27 cellular contexts compared by ENCODE assay signal in the genomic region with DNA sequence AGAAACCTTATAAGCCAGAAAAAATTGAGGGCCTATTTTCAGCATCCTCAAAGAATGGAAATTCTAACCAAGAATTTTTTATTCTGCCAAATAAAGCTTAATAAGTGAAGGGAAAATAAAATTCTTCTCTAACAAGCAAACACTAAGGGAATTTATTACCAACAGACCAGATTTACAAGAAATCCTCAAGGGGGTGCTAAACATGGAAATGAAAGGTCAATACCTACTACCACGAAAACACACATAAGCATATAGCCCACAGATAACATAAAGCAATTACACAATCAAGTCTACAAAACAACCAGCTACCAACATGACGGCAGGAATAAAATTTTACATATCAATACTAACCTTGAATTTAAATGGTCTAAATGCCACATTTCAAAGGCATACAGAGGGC.
DNase-seq lines count a peak whose midpoint lies in the region; ATAC-seq and TF ChIP-seq lines count a peak whose summit lies in the region.
"Had no signal": no experiment of that assay in that cellular context is flagged by ENCODE, and none has a peak within 500 bp of the region (broad histone marks: within the 10 kb centered on the region; RNA-seq: fewer than 3 reads in every experiment).

No MANE protein-coding gene starts in this region.

- H3K4me1 Mint-ChIP-seq in activated naive CD4-positive, alpha-beta T cell treated with anti-CD3 and anti-CD28 coated beads, Interleukin-2, amount 10 ng/mL, durations not matched to agents 7 days and 5 days = no peaks in the 10 kb centered on the region
- H3K4me1 Mint-ChIP-seq: immature natural killer cell, memory B cell had no signal

- H2AFZ ChIP-seq in Loucy (ENCODE audit: low read length) (no peak overlapping the region), GM23248 (no peak overlapping the region)

- H3K27me3 Mint-ChIP-seq in activated naive CD4-positive, alpha-beta T cell treated with anti-CD3 and anti-CD28 coated beads, Interleukin-2, amount 10 ng/mL, durations not matched to agents 7 days and 5 days = no peaks in the 10 kb centered on the region
- H3K27me3 Mint-ChIP-seq: activated CD8-positive, alpha-beta T cell treated with anti-CD3 and anti-CD28 coated beads for 36 hours; memory B cell had no signal

- TF ChIP-seq CTCF in Loucy (conservative IDR thresholded peaks at IDR 0.05; ENCODE audit: low read length) (peak; percentile 42), WERI-Rb-1 (IDR thresholded peaks at IDR 0.05; ENCODE audit: low read depth, low read length) (0 out of 2 replicates have a peak, but pooled peaks have one; percentile 6)

- CTCF ChIA-PET in activated naive CD4-positive, alpha-beta T cell treated with anti-CD3 and anti-CD28 coated beads, Interleukin-2, amount 10 ng/mL, durations not matched to agents 7 days and 5 days (lab: Charles Lee) = no interaction called here

- H3F3A ChIP-seq in Loucy (ENCODE audit: low read depth) = no peaks in the 10 kb centered on the region
- H3F3A ChIP-seq in GM23248 (ENCODE audit: insufficient read depth) = no peaks in the 10 kb centered on the region

- no peaks in the 10 kb centered on the region for H3K36me3 Mint-ChIP-seq in activated naive CD4-positive, alpha-beta T cell treated with anti-CD3 and anti-CD28 coated beads, Interleukin-2, amount 10 ng/mL, durations not matched to agents 7 days and 5 days
- H3K36me3 Mint-ChIP-seq: CD8-positive, alpha-beta T cell; memory B cell had no signal

- H3K27me3 ChIP-seq in Loucy (ENCODE audit: insufficient read depth, low read length, poor library complexity, severe bottlenecking) (no peaks in the 10 kb centered on the region), WERI-Rb-1 (ENCODE audit: insufficient read depth, low read depth, severe bottlenecking) (no peaks in the 10 kb centered on the region), GM23248 (replicated peaks; ENCODE audit: insufficient read depth) (no peaks in the 10 kb centered on the region)
- H3K27me3 ChIP-seq: gastrocnemius medialis, testis, uterus had no signal

- no peak overlapping the region for H3K4me3 Mint-ChIP-seq in activated naive CD4-positive, alpha-beta T cell treated with anti-CD3 and anti-CD28 coated beads, Interleukin-2, amount 10 ng/mL, durations not matched to agents 7 days and 5 days
- H3K4me3 Mint-ChIP-seq: activated CD8-positive, alpha-beta T cell treated with anti-CD3 and anti-CD28 coated beads for 36 hours; CD8-positive, alpha-beta T cell; immature natural killer cell; memory B cell had no signal

- in situ Hi-C loops in GM23248 (cut with MboI) = no loop called here

- WGBS in GM23248 (ENCODE audit: low coverage in 1 of 2, low lambda C conversion rate in 2 of 2, missing lambda C conversion rate in 2 of 2), 2 experiments = 37 to 49% methylated on average over 2 of the region's 2 CpGs

- H3K4me1 ChIP-seq in Loucy (ENCODE audit: insufficient read depth, low read length, poor library complexity, severe bottlenecking) = no peaks in the 10 kb centered on the region
- H3K4me1 ChIP-seq in GM23248 (ENCODE audit: insufficient read depth) = no peaks in the 10 kb centered on the region
- H3K4me1 ChIP-seq: gastrocnemius medialis, HAP-1, psoas muscle, testis, uterus had no signal

- H3K36me3 ChIP-seq in Loucy (ENCODE audit: insufficient read depth, low read length) (no peaks in the 10 kb centered on the region), WERI-Rb-1 (no peaks in the 10 kb centered on the region), GM23248 (ENCODE audit: low read depth) (no peaks in the 10 kb centered on the region)
- H3K36me3 ChIP-seq: gastrocnemius medialis, HAP-1, uterus had no signal

- H3K9ac ChIP-seq in Loucy (ENCODE audit: low read depth, low read length, poor library complexity, severe bottlenecking) (no peak overlapping the region), GM23248 (no peak overlapping the region)

- ATAC-seq in GM21723 (IDR thresholded peaks at IDR 0.05; ENCODE audit: unreplicated experiment) = no peak
- ATAC-seq: activated CD8-positive, alpha-beta T cell treated with anti-CD3 and anti-CD28 coated beads for 36 hours; CD8-positive, alpha-beta T cell; gastrocnemius medialis; left colon; psoas muscle had no signal

- H3K9me3 ChIP-seq in Loucy (ENCODE audit: insufficient read depth, low read depth, low read length) = no peaks in the 10 kb centered on the region
- no peaks in the 10 kb centered on the region for H3K9me3 ChIP-seq in WERI-Rb-1 (ENCODE audit: severe bottlenecking)
- H3K9me3 ChIP-seq in GM23248 (ENCODE audit: low read depth) = no peaks in the 10 kb centered on the region
- H3K9me3 ChIP-seq: gastrocnemius medialis, HAP-1, psoas muscle, testis, uterus had no signal

- H3K4me2 ChIP-seq in Loucy (ENCODE audit: low read depth, low read length, poor library complexity, severe bottlenecking) = no peak overlapping the region
- no peak overlapping the region for H3K4me2 ChIP-seq in GM23248 (ENCODE audit: unreplicated experiment)

- H3K27ac ChIP-seq in WERI-Rb-1 (no peak overlapping the region), GM23248 (no peak overlapping the region)
- H3K27ac ChIP-seq: gastrocnemius medialis, psoas muscle, testis, uterus had no signal

- no peaks in the 10 kb centered on the region for H3K9me2 ChIP-seq in Loucy (replicated peaks; ENCODE audit: low read depth, low read length)
- no peaks in the 10 kb centered on the region for H3K9me2 ChIP-seq in GM23248 (ENCODE audit: insufficient read depth)

- H3K4me3 ChIP-seq in Loucy (ENCODE audit: low read length, poor library complexity, severe bottlenecking) (no peak overlapping the region), WERI-Rb-1 (ENCODE audit: low read depth, low read length) (no peak overlapping the region), GM23248 (no peak overlapping the region)
- H3K4me3 ChIP-seq: gastrocnemius medialis, HAP-1, psoas muscle, testis, uterus had no signal

- H3K79me2 ChIP-seq in Loucy (ENCODE audit: insufficient read depth, low read length) (no peaks in the 10 kb centered on the region), GM23248 (ENCODE audit: insufficient read depth) (no peaks in the 10 kb centered on the region)

- H3K9me3 Mint-ChIP-seq in activated naive CD4-positive, alpha-beta T cell treated with anti-CD3 and anti-CD28 coated beads, Interleukin-2, amount 10 ng/mL, durations not matched to agents 7 days and 5 days = peaks cover 5% of the 10 kb centered on the region

- no peak overlapping the region for H3K27ac Mint-ChIP-seq in activated naive CD4-positive, alpha-beta T cell treated with anti-CD3 and anti-CD28 coated beads, Interleukin-2, amount 10 ng/mL, durations not matched to agents 7 days and 5 days
- H3K27ac Mint-ChIP-seq: activated CD8-positive, alpha-beta T cell treated with anti-CD3 and anti-CD28 coated beads for 36 hours; CD8-positive, alpha-beta T cell; immature natural killer cell; memory B cell had no signal

- H4K20me1 ChIP-seq in Loucy (ENCODE audit: insufficient read depth, low read length, poor library complexity, severe bottlenecking) = no peaks in the 10 kb centered on the region
- H4K20me1 ChIP-seq in GM23248 (ENCODE audit: insufficient read depth) = no peaks in the 10 kb centered on the region

- peak; percentile 12 for DNase-seq in DMS53 (lab: John Stamatoyannopoulos, UW)
- DNase-seq in DMS53 treated with DMSO at 0.1 percent for 48 hours (lab: John Stamatoyannopoulos, UW; ENCODE audit: unreplicated experiment) = no peak
- DNase-seq in WERI-Rb-1 = no peak
- peak; percentile 0 for DNase-seq in renal cortical epithelial cell (ENCODE audit: low read depth)
- DNase-seq in GM23248 = no peak
- DNase-seq in activated naive CD4-positive, alpha-beta T cell treated with anti-CD3 and anti-CD28 coated beads, Interleukin-2, amount 10 ng/mL, durations not matched to agents 7 days and 5 days = no peak
- DNase-seq: activated CD8-positive, alpha-beta T cell treated with anti-CD3 and anti-CD28 coated beads for 36 hours; activated effector memory CD4-positive, alpha-beta T cell treated with Interleukin-2 at 50 U/mL for 16 hours; CD8-positive, alpha-beta T cell; DMS153; gastrocnemius medialis; hippocampal formation; immature natural killer cell; KBM-7; left colon; NCI-H187; NCI-H2171 treated with DMSO at 0.1 percent for 48 hours; NCI-H524 treated with DMSO at 0.1 percent for 48 hours; psoas muscle; RPMI8226; stimulated activated naive CD4-positive, alpha-beta T cell; testis; uterus had no signal

Comparison
In these comparisons a context has a peak if more than half of its experiments do, and no peak if none do; other contexts are left out.
1. DNase-seq: peak in DMS53 (single experiment) and renal cortical epithelial cell (single experiment); none in DMS53 treated with DMSO at 0.1 percent for 48 hours (single experiment), WERI-Rb-1 (single experiment), GM23248 (single experiment) and activated naive CD4-positive, alpha-beta T cell treated with anti-CD3 and anti-CD28 coated beads, Interleukin-2, amount 10 ng/mL, durations not matched to agents 7 days and 5 days (single experiment).